Comparison of ENCODE assay signal across 8 cellular contexts in the genomic region with DNA sequence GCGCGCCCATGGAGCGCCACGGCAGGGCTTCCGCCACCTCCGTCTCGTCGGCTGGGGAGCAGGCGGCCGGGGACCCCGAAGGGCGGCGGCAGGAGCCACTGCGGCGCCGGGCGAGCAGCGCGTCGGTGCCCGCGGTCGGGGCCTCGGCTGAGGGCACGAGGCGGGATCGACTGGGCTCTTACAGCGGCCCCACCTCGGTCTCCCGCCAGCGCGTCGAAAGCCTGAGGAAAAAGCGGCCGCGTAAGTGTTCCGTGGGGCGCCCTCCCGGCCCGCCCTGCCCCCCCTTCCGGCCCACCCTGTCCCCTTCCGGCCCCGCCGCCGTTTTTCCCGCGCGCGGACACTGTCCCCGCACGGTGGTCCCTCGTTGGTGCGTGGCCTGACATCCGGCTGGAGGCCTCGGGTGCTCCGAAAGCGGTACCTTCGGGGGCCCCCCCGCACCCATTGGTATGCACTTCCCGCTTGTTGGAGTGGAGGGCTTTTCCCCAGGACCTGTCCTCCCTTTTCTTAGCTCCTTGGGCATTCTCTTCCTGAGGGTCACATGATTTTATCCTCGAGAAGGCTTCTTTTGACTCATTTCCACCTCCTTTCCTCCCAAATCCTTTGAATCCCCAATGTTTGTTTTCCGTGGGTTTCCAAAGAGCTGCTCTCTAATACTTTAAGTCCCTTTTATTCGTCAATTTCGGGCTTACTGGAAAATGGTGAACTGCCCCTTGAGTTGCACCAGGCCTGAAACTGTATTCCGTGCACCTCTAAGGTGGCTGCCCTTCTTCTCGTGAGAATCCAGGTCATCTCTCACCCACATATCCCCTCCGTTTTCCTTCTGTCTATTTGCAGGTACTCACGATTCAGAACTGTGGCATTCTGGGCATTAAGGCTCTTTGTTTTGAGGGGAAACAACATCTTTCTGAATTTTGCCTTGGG. TPM values are rescaled to one million over a fixed set of nuclear protein-coding genes. Genes with fewer than 3 reads are reported as not detected.
A peak's percentile ranks its signal among the peaks of the same experiment; 100 is the strongest.
DNase-seq lines count a peak whose midpoint lies in the region; ATAC-seq and TF ChIP-seq lines count a peak whose summit lies in the region.

No MANE protein-coding gene starts in this region.

- peak; percentile 41 for DNase-seq in CD1c-positive myeloid dendritic cell (ENCODE audit: extremely low spot score)
- DNase-seq in activated CD4-positive, CD25-positive, alpha-beta regulatory T cell (lab: John Stamatoyannopoulos, UW), result peak in 3 of 4 experiments; percentile 17 to 27 (median 25)
- peak; percentile 26 to 54 for DNase-seq in mesothelial cell of epicardium (ENCODE audit: low spot score in 2 of 2, unreplicated experiment in 2 of 2)
- DNase-seq in stimulated activated naive B cell treated with anti-CD40 and anti-IgM and Interleukin-4, amounts not matched to agents 10 μg/mL and 1 μg/mL and 100 μg/mL, for 72 hours, result peak; percentile 20
- no peak for DNase-seq in NCI-H128 (lab: John Stamatoyannopoulos, UW; ENCODE audit: unreplicated experiment)

- no peaks in the 10 kb centered on the region for H3K9me3 ChIP-seq in HUES48 (ENCODE audit: control insufficient read depth, insufficient read depth, low read length)
- H3K9me3 ChIP-seq in duodenal mucosa (ENCODE audit: control insufficient read depth in 1 of 2, low read length in 2 of 2), result no peaks in the 10 kb centered on the region

- TF ChIP-seq CTCF in mesothelial cell of epicardium (IDR thresholded peaks at IDR 0.05; ENCODE audit: unreplicated experiment), result no peak

- H3K9me3 Mint-ChIP-seq in mesothelial cell of epicardium, result no peaks in the 10 kb centered on the region
- H3K9me3 Mint-ChIP-seq in stimulated activated naive B cell treated with anti-CD40 and anti-IgM and Interleukin-4, amounts not matched to agents 10 μg/mL and 1 μg/mL and 100 μg/mL, for 72 hours, result no peaks in the 10 kb centered on the region

- H3K4me3 ChIP-seq in HUES48 (ENCODE audit: low read depth, low read length), result peak overlapping the region; percentile 100
- peak overlapping the region; percentile 83 to 89 for H3K4me3 ChIP-seq in duodenal mucosa (ENCODE audit: low read depth in 1 of 2, low read length in 2 of 2)

- H3K27me3 ChIP-seq in HUES48 (ENCODE audit: control insufficient read depth, insufficient read depth, low read length) (no peaks in the 10 kb centered on the region), duodenal mucosa (ENCODE audit: control insufficient read depth in 1 of 2, insufficient read depth in 2 of 2, low read length in 2 of 2) (no peaks in the 10 kb centered on the region)

- H3K36me3 ChIP-seq in HUES48 (ENCODE audit: control insufficient read depth, insufficient read depth, low read length) (peaks cover 24% of the 10 kb centered on the region), duodenal mucosa (ENCODE audit: control insufficient read depth in 1 of 2, insufficient read depth in 2 of 2, low read length in 2 of 2) (peaks cover 0 to 5% of the 10 kb centered on the region in 2 donors)

- H3K9ac ChIP-seq in HUES48 (ENCODE audit: low read depth, low read length), result peak overlapping the region; percentile 96
- peak overlapping the region; percentile 88 to 89 for H3K9ac ChIP-seq in duodenal mucosa (ENCODE audit: low read depth in 1 of 2, low read length in 2 of 2)

- peaks cover 9% of the 10 kb centered on the region for H3K36me3 Mint-ChIP-seq in mesothelial cell of epicardium
- H3K36me3 Mint-ChIP-seq in stimulated activated naive B cell treated with anti-CD40 and anti-IgM and Interleukin-4, amounts not matched to agents 10 μg/mL and 1 μg/mL and 100 μg/mL, for 72 hours, result peaks cover 25 to 62% of the 10 kb centered on the region in 2 donors

- H3K4me3 Mint-ChIP-seq in mesothelial cell of epicardium, result peak overlapping the region; percentile 94
- H3K4me3 Mint-ChIP-seq in stimulated activated naive B cell treated with anti-CD40 and anti-IgM and Interleukin-4, amounts not matched to agents 10 μg/mL and 1 μg/mL and 100 μg/mL, for 72 hours, result peak overlapping the region; percentile 92 to 98

- no peaks in the 10 kb centered on the region for H3K27me3 Mint-ChIP-seq in mesothelial cell of epicardium (ENCODE audit: low read depth)
- no peaks in the 10 kb centered on the region for H3K27me3 Mint-ChIP-seq in stimulated activated naive B cell treated with anti-CD40 and anti-IgM and Interleukin-4, amounts not matched to agents 10 μg/mL and 1 μg/mL and 100 μg/mL, for 72 hours

- ATAC-seq in GM19372 (IDR thresholded peaks at IDR 0.05; ENCODE audit: low read depth, unreplicated experiment), result peak; percentile 7
- ATAC-seq in stimulated activated naive B cell treated with anti-CD40 and anti-IgM and Interleukin-4, amounts not matched to agents 10 μg/mL and 1 μg/mL and 100 μg/mL, for 72 hours (replicated peaks), result peak; percentile 42 to 43

- H3K4me1 Mint-ChIP-seq in mesothelial cell of epicardium, result peaks cover 44% of the 10 kb centered on the region
- peaks cover 30 to 51% of the 10 kb centered on the region in 2 donors for H3K4me1 Mint-ChIP-seq in stimulated activated naive B cell treated with anti-CD40 and anti-IgM and Interleukin-4, amounts not matched to agents 10 μg/mL and 1 μg/mL and 100 μg/mL, for 72 hours

- H3K27ac ChIP-seq in HUES48 (ENCODE audit: low read depth, low read length) (peak overlapping the region; percentile 98), duodenal mucosa (ENCODE audit: low read depth, low read length) (peak overlapping the region; percentile 96)

- H3K4me1 ChIP-seq in HUES48 (ENCODE audit: control insufficient read depth, insufficient read depth, low read length) (peaks cover 30% of the 10 kb centered on the region), duodenal mucosa (ENCODE audit: control insufficient read depth in 1 of 2, insufficient read depth in 2 of 2, low read length in 2 of 2) (peaks cover 34 to 38% of the 10 kb centered on the region in 2 donors)

- H3K27ac Mint-ChIP-seq in mesothelial cell of epicardium, result peak overlapping the region; percentile 93
- peak overlapping the region; percentile 98 for H3K27ac Mint-ChIP-seq in stimulated activated naive B cell treated with anti-CD40 and anti-IgM and Interleukin-4, amounts not matched to agents 10 μg/mL and 1 μg/mL and 100 μg/mL, for 72 hours

RNA-seq across cellular contexts. Expression of gene PANK2, which starts 0.6 kb away (rescaled TPM):
- 48.3 to 52.5 TPM (median 48.7 TPM) in 3 replicates for total RNA-seq in mesothelial cell of epicardium

RNA-seq across cellular contexts. Expression of gene MAVS, which starts 43.1 kb away (rescaled TPM):
- 37.1 to 38.3 TPM (median 37.3 TPM) in 3 replicates for total RNA-seq in mesothelial cell of epicardium
